24 cellular contexts compared by ENCODE assay signal in genomic region chr16:50653056-50653455, GRCh38. TPM values are rescaled to one million over a fixed set of nuclear protein-coding genes. Genes with fewer than 3 reads are reported as not detected.
"Had no signal": no experiment of that assay in that cellular context is flagged by ENCODE, and none has a peak within 500 bp of the region (broad histone marks: within the 10 kb centered on the region; RNA-seq: fewer than 3 reads in every experiment).

No MANE protein-coding gene starts in this region.

- H3K4me3 ChIP-seq: dorsolateral prefrontal cortex, heart left ventricle, ovary, right atrium auricular region, sigmoid colon, skin epidermis, tibial artery, upper lobe of left lung, vagina had no signal

- H3K4me1 ChIP-seq: heart left ventricle, right atrium auricular region, sigmoid colon, tibial artery, upper lobe of left lung, vagina had no signal

- ATAC-seq: esophagus mucosa; heart left ventricle; naive thymus-derived CD4-positive, alpha-beta T cell; stimulated activated effector memory CD8-positive, alpha-beta T cell treated with anti-CD3 and anti-CD28 coated beads, Interleukin-12 subunit alpha, Interleukin-12 subunit beta, amount 100 ng/mL, for 72 hours; stimulated activated naive CD8-positive, alpha-beta T cell treated with anti-CD3 and anti-CD28 coated beads, Interleukin-15, Interleukin-2, amounts not matched to agents 100 U/mL and 50 U/mL, for 24 hours had no signal

- DNase-seq: cortex of kidney; dorsolateral prefrontal cortex; effector CD8-positive, alpha-beta T cell; hippocampal formation; naive thymus-derived CD4-positive, alpha-beta T cell; nephron progenitor cell; ovary; sigmoid colon; stimulated activated CD4-positive, alpha-beta T cell treated with anti-CD3 and anti-CD28 coated beads, Interleukin-12 subunit alpha, Interleukin-12 subunit beta, amount 100 ng/mL, for 4 hours; stimulated activated CD4-positive, alpha-beta T cell treated with anti-CD3 and anti-CD28 coated beads, Interleukin-2, amount 100 ng/mL, for 48 hours; stimulated activated CD8-positive, alpha-beta memory T cell treated with anti-CD3 and anti-CD28 coated beads, Interleukin-4, amount 100 ng/mL, for 48 hours; stimulated activated naive CD8-positive, alpha-beta T cell treated with anti-CD3 and anti-CD28 coated beads, Interleukin-15, Interleukin-2, amounts not matched to agents 100 U/mL and 50 U/mL, for 24 hours; tibial artery; upper lobe of left lung had no signal

- H3K9me3 ChIP-seq: heart left ventricle, ovary, right atrium auricular region, sigmoid colon, tibial artery, upper lobe of left lung, vagina had no signal

- H3K36me3 ChIP-seq: heart left ventricle, ovary, right atrium auricular region, sigmoid colon, upper lobe of left lung, vagina had no signal

- H3K27ac ChIP-seq: dorsolateral prefrontal cortex, heart left ventricle, ovary, right atrium auricular region, sigmoid colon, skin epidermis, tibial artery, upper lobe of left lung, vagina had no signal

- H3K27me3 ChIP-seq: ovary, right atrium auricular region, sigmoid colon, tibial artery, upper lobe of left lung, vagina had no signal

RNA-seq across cellular contexts. Expression of gene SNX20, which starts 28.1 kb away (rescaled TPM):
- total RNA-seq: fibroblast of lung, glomerular endothelial cell, kidney epithelial cell, temporal lobe had no signal
- polyA plus RNA-seq: fibroblast of lung had no signal

RNA-seq across cellular contexts. Expression of gene NOD2, which starts 40.4 kb away (rescaled TPM):
- polyA plus RNA-seq: fibroblast of lung had no signal
